In the genomic region with DNA sequence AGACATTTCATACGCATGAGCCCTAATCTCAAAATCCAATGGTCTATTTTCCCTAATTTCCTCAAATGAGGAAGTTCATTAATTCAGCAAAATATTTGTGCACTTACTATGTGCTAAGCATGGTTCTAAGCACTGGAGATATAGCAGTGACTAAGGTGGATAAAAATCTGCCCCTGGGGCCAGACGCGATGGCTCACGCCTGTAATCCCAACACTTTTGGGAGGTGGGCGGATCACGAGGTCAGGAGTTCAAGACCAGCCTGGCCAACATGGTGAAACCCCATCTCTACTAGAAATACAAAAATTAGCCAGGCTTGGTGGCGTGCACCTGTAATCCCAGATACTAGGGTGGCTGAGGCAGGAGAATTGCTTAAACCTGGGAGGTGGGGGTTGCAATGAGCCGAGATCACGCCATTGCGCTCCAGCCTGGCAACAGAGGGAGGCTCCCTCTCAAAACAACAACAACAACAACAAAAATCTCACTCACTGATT, we compare ENCODE assay signal across 14 cellular contexts. TPM values are rescaled to one million over a fixed set of nuclear protein-coding genes. Genes with fewer than 3 reads are reported as not detected.
DNase-seq lines count a peak whose midpoint lies in the region; ATAC-seq, FAIRE-seq and TF ChIP-seq lines count a peak whose summit lies in the region.
"Had no signal": no experiment of that assay in that cellular context is flagged by ENCODE, and none has a peak within 500 bp of the region (broad histone marks: within the 10 kb centered on the region; RNA-seq: fewer than 3 reads in every experiment).

No MANE protein-coding gene starts in this region.

- H3K36me3 ChIP-seq in mammary epithelial cell (ENCODE audit: insufficient read depth, low read length): peaks cover 11% of the 10 kb centered on the region
- H3K36me3 ChIP-seq in neutrophil: peaks cover 48% of the 10 kb centered on the region
- H3K36me3 ChIP-seq in pancreas: peaks cover 0 to 20% (median 10%) of the 10 kb centered on the region in 3 donors

- FAIRE-seq in pancreas (lab: Jason Lieb, UNC): no peak

- no peak overlapping the region for H3K4me2 ChIP-seq in mammary epithelial cell (ENCODE audit: insufficient read depth, low read depth, low read length)

- H2AFZ ChIP-seq in mammary epithelial cell (ENCODE audit: low read depth, low read length): no peak overlapping the region

- intact Hi-C loops in mammary epithelial cell (cut with micrococcal nuclease) (loop anchor here (2.0 kb wide), 1 partner anchor 34 kb away; the partner anchor contains the start of gene MFN2), pancreas (cut with DNase I) (no loop called here)

- H3K4me1 ChIP-seq in mammary epithelial cell (ENCODE audit: insufficient read depth, low read length) (peaks cover 11% of the 10 kb centered on the region), neutrophil (ENCODE audit: control insufficient read depth in 1 of 2, insufficient read depth in 1 of 2, low read depth in 1 of 2, low read length in 1 of 2) (peaks cover 6 to 11% of the 10 kb centered on the region in 2 experiments), pancreas (no peaks in the 10 kb centered on the region)

- in situ Hi-C loops in mammary epithelial cell (cut with MboI; ENCODE audit: low sequenced_read_pairs in 2 of 2): no loop called here

- dilution Hi-C loops in mammary epithelial cell (cut with HindIII; ENCODE audit: low sequenced_read_pairs): no loop called here

- H3K79me2 ChIP-seq in mammary epithelial cell (ENCODE audit: insufficient read depth, low read length): peaks cover 5% of the 10 kb centered on the region

- no peaks in the 10 kb centered on the region for H4K20me1 ChIP-seq in mammary epithelial cell (ENCODE audit: insufficient read depth, low read length)

- H3K9me3 ChIP-seq in mammary epithelial cell (replicated peaks; ENCODE audit: insufficient read depth, low read length) (no peaks in the 10 kb centered on the region), neutrophil (no peaks in the 10 kb centered on the region), pancreas (no peaks in the 10 kb centered on the region)
- H3K9me3 ChIP-seq: right lobe of liver had no signal

- no peaks in the 10 kb centered on the region for H3K27me3 ChIP-seq in mammary epithelial cell (ENCODE audit: insufficient read depth, low read length)
- no peaks in the 10 kb centered on the region for H3K27me3 ChIP-seq in neutrophil
- no peaks in the 10 kb centered on the region for H3K27me3 ChIP-seq in pancreas
- H3K27me3 ChIP-seq: right lobe of liver had no signal

- ATAC-seq in omental fat pad (ENCODE audit: low FRiP score) (no peak), HG03159 (IDR thresholded peaks at IDR 0.05; ENCODE audit: unreplicated experiment) (no peak), pancreas (no peak)
- ATAC-seq: Panc1, right lobe of liver had no signal

- peak; percentile 72 for DNase-seq in Daoy (ENCODE audit: low read depth)
- DNase-seq in HS-27A (ENCODE audit: low read depth): peak; percentile 12
- DNase-seq in mammary epithelial cell: peak; percentile 54
- DNase-seq in omental fat pad (ENCODE audit: low spot score): no peak
- no peak for DNase-seq in islet precursor cell
- DNase-seq in pancreas: no peak
- DNase-seq: activated effector memory CD4-positive, alpha-beta T cell treated with anti-CD3 and anti-CD28 coated beads, Interleukin-2, amount 50 U/mL, for 16 hours; MV-4-11; right lobe of liver had no signal

- no peak overlapping the region for H3K9ac ChIP-seq in mammary epithelial cell (ENCODE audit: insufficient read depth, low read length)

- no peak for TF ChIP-seq CTCF in mammary epithelial cell (conservative IDR thresholded peaks at IDR 0.05 in 1 of 2, IDR thresholded peaks at IDR 0.05 in 1 of 2; ENCODE audit: extremely low read depth in 1 of 2, insufficient read depth in 1 of 2, low read depth in 1 of 2, low read length in 2 of 2)
- no peak for TF ChIP-seq CTCF in neutrophil (IDR thresholded peaks at IDR 0.05)
- no peak for TF ChIP-seq CTCF in omental fat pad (IDR thresholded peaks at IDR 0.05)
- no peak for TF ChIP-seq CTCF in pancreas (IDR thresholded peaks at IDR 0.05)

- no peak overlapping the region for H3K4me3 ChIP-seq in mammary epithelial cell (replicated peaks in 1 of 3; ENCODE audit: insufficient read depth in 1 of 3, low read depth in 2 of 3, low read length in 3 of 3)
- no peak overlapping the region for H3K4me3 ChIP-seq in neutrophil (ENCODE audit: low read depth in 1 of 2, low read length in 1 of 2)
- no peak overlapping the region for H3K4me3 ChIP-seq in pancreas
- H3K4me3 ChIP-seq: right lobe of liver had no signal

- no TSS peak for BruUV-seq in mammary epithelial cell (replicated peaks; lab: Mats Ljungman, UMichigan)

- CTCF ChIA-PET in mammary epithelial cell (lab: Charles Lee; ENCODE audit: low non-redundant PET): no interaction called here

- WGBS in mammary epithelial cell (ENCODE audit: low coverage, missing lambda C conversion rate): 68% methylated on average over 10 of the region's 10 CpGs
- WGBS in pancreas, 2 donors: 89% methylated on average over 10 of the region's 10 CpGs

- H3K27ac ChIP-seq in mammary epithelial cell (ENCODE audit: insufficient read depth, low read depth, low read length) (peak overlapping the region; percentile 56), neutrophil (peak overlapping the region; percentile 63), pancreas (no peak overlapping the region)
- H3K27ac ChIP-seq: right lobe of liver, VCaP had no signal

RNA-seq across cellular contexts. Expression of gene MIIP, which starts 4.3 kb away (rescaled TPM):
- total RNA-seq in Daoy (2014; rRNA removed; shearing (Covaris generic)): 60.1 and 65.6 TPM in 2 replicates
- total RNA-seq in mammary epithelial cell: 10 to 100 TPM; 19.3 to 24.5 TPM
- 15.5 TPM for polyA plus RNA-seq in mammary epithelial cell
- 29.7 TPM for polyA minus RNA-seq in mammary epithelial cell
- total RNA-seq in omental fat pad: 10 to 100 TPM; 25.9 to 40.6 (median 33.9) TPM
- total RNA-seq in pancreas: 10 to 100 TPM in 5 of 6 donors, 1 to 10 TPM in 1; 9.3 to 17.8 (median 12.3) TPM
- polyA plus RNA-seq in pancreas: 10 to 100 TPM; 48.4 to 59.1 TPM

RNA-seq across cellular contexts. Expression of gene MFN2, which starts 34.8 kb away (rescaled TPM):
- total RNA-seq in Daoy (2014; rRNA removed; shearing (Covaris generic)): 79.4 and 86.0 TPM in 2 replicates
- 100 to 1,000 TPM; 106 to 133 TPM for total RNA-seq in mammary epithelial cell
- 91.6 TPM for polyA plus RNA-seq in mammary epithelial cell
- polyA minus RNA-seq in mammary epithelial cell: 189 TPM
- total RNA-seq in omental fat pad: 10 to 100 TPM; 66.4 to 74.8 (median 70.0) TPM
- total RNA-seq in pancreas: 10 to 100 TPM; 20.4 to 34.4 (median 26.0) TPM
- 10 to 100 TPM; 13.7 to 21.7 TPM for polyA plus RNA-seq in pancreas

RNA-seq across cellular contexts. Expression of gene TNFRSF8, which starts 48.1 kb away (rescaled TPM):
- total RNA-seq in Daoy (2014; rRNA removed; shearing (Covaris generic)): 13.4 and 16.4 TPM in 2 replicates
- total RNA-seq in mammary epithelial cell: not detected
- 0.08 TPM for polyA plus RNA-seq in mammary epithelial cell
- polyA minus RNA-seq in mammary epithelial cell: not detected
- total RNA-seq in omental fat pad: 10 to 100 TPM in 1 of 4 donors, 1 to 10 TPM in 3; 2.9 to 31.9 (median 5.1) TPM
- total RNA-seq in pancreas: under 1 TPM in 5 of 6 donors, not detected in 1; 0.08 to 0.72 (median 0.25) TPM
- under 1 TPM; 0.14 to 0.72 TPM for polyA plus RNA-seq in pancreas
- total RNA-seq: temporal lobe had no signal

Comparison
In these comparisons a context has a peak if more than half of its experiments do, and no peak if none do; other contexts are left out.
1. DNase-seq: peak in Daoy (single experiment), HS-27A (single experiment) and mammary epithelial cell (single experiment); none in omental fat pad (single experiment), islet precursor cell (single experiment) and pancreas (0 of 6).
2. H3K27ac ChIP-seq: peak in mammary epithelial cell (single experiment) and neutrophil (single experiment); none in pancreas (0 of 4).